Comparison of ENCODE assay signal across 8 cellular contexts in genomic region chr4:120071192-120071795, GRCh38. TPM values are rescaled to one million over a fixed set of nuclear protein-coding genes. Genes with fewer than 3 reads are reported as not detected.
A peak's percentile ranks its signal among the peaks of the same experiment; 100 is the strongest.
DNase-seq lines count a peak whose midpoint lies in the region; ATAC-seq and TF ChIP-seq lines count a peak whose summit lies in the region.

No MANE protein-coding gene starts in this region.

- peaks cover 4% of the 10 kb centered on the region; the same call in 1 of the 2 replicates for H3K9me1 ChIP-seq in IMR-90 (ENCODE audit: insufficient read depth, low read length)

- no peak overlapping the region for H3K14ac ChIP-seq in IMR-90 (replicated peaks; ENCODE audit: low read depth, low read length)

- peak; percentile 75 for TF ChIP-seq CTCF in IMR-90 (conservative IDR thresholded peaks at IDR 0.05; ENCODE audit: low read depth, low read length)
- peak; percentile 86 for TF ChIP-seq CTCF in RWPE2 (IDR thresholded peaks at IDR 0.05; ENCODE audit: poor library complexity, severe bottlenecking)
- TF ChIP-seq CTCF in lung (IDR thresholded peaks at IDR 0.05; ENCODE audit: control extremely low read depth, extremely low read depth): peak; percentile 58
- peak in 5 of 6 experiments; percentile 21 to 73 (median 57) for TF ChIP-seq CTCF in thyroid gland (IDR thresholded peaks at IDR 0.05)

- ATAC-seq in IMR-90 (ENCODE audit: low read depth): no peak; the same call in 1 of the 2 replicates
- ATAC-seq in RWPE2 (ENCODE audit: low read depth): no peak
- ATAC-seq in lung (ENCODE audit: insufficient read depth, low FRiP score): no peak

- H3K27ac ChIP-seq in IMR-90 (ENCODE audit: insufficient read depth, low read length) (no peak overlapping the region), RWPE2 (ENCODE audit: poor library complexity, severe bottlenecking) (no peak overlapping the region), lung (ENCODE audit: low read depth in 1 of 2, low read length in 1 of 2) (no peak overlapping the region), thyroid gland (no peak overlapping the region)

- H4K91ac ChIP-seq in IMR-90 (ENCODE audit: insufficient read depth, low read depth, low read length): no peak overlapping the region

- no peaks in the 10 kb centered on the region for H4K20me1 ChIP-seq in IMR-90 (ENCODE audit: insufficient read depth, low read length)

- no peak overlapping the region for H2BK20ac ChIP-seq in IMR-90 (ENCODE audit: low read depth, low read length)

- no peak overlapping the region for H3K4me2 ChIP-seq in IMR-90 (ENCODE audit: low read depth, low read length)

- no CpG with 5 or more reads among the region's 11 CpGs for WGBS in IMR-90 (ENCODE audit: extremely low coverage in 2 of 2, insufficient read length in 1 of 2), 2 experiments
- WGBS in lung, 2 donors: 56 to 60% methylated on average over 11 of the region's 11 CpGs
- WGBS in thyroid gland, 2 donors: 49 to 73% methylated on average over 11 of the region's 11 CpGs

- H2BK120ac ChIP-seq in IMR-90 (ENCODE audit: low read depth, low read length): no peak overlapping the region

- no peak overlapping the region for H4K8ac ChIP-seq in IMR-90 (ENCODE audit: low read depth in 2 of 2, low read length in 2 of 2)

- H3K36me3 ChIP-seq in IMR-90 (ENCODE audit: control insufficient read depth, insufficient read depth, low read length): no peaks in the 10 kb centered on the region
- H3K36me3 ChIP-seq in RWPE2 (ENCODE audit: low read depth): no peaks in the 10 kb centered on the region
- H3K36me3 ChIP-seq in lung (ENCODE audit: control insufficient read depth in 2 of 2, insufficient read depth in 2 of 2, low read length in 2 of 2): no peaks in the 10 kb centered on the region
- H3K36me3 ChIP-seq in thyroid gland: no peaks in the 10 kb centered on the region

- no peak overlapping the region for H2AK9ac ChIP-seq in IMR-90 (replicated peaks; ENCODE audit: low read depth, low read length, poor library complexity)

- H4K5ac ChIP-seq in IMR-90 (ENCODE audit: low read depth, low read length): no peak overlapping the region

- dilution Hi-C loops in IMR-90 (cut with HindIII; ENCODE audit: low sequenced_read_pairs, unreplicated experiment): no loop called here

- H3K4me1 ChIP-seq in IMR-90 (ENCODE audit: control insufficient read depth, insufficient read depth, low read length) (peaks cover 7% of the 10 kb centered on the region), RWPE2 (ENCODE audit: insufficient read depth, poor library complexity, severe bottlenecking) (peaks cover 21% of the 10 kb centered on the region), lung (ENCODE audit: control insufficient read depth in 2 of 2, insufficient read depth in 2 of 2, low read length in 2 of 2) (peaks cover 2 to 7% of the 10 kb centered on the region in 2 donors), thyroid gland (peaks cover 7 to 11% of the 10 kb centered on the region in 2 donors)

- H3K18ac ChIP-seq in IMR-90 (ENCODE audit: low read depth, low read length): no peak overlapping the region

- H3K56ac ChIP-seq in IMR-90 (ENCODE audit: extremely low read depth, insufficient read depth, low read length): no peak overlapping the region

- H3K9me3 ChIP-seq in IMR-90 (ENCODE audit: control insufficient read depth, insufficient read depth, low read length) (no peaks in the 10 kb centered on the region), RWPE2 (ENCODE audit: severe bottlenecking) (no peaks in the 10 kb centered on the region), lung (ENCODE audit: control insufficient read depth in 2 of 2, insufficient read depth in 1 of 2, low read length in 1 of 2) (no peaks in the 10 kb centered on the region), thyroid gland (no peaks in the 10 kb centered on the region)

- in situ Hi-C loops in IMR-90 (cut with MboI; ENCODE audit: low sequenced_read_pairs): loop anchor here (10.0 kb wide), 1 partner anchor 1024 kb away; no protein-coding TSS in a partner anchor

- H3K27me3 ChIP-seq in IMR-90 (ENCODE audit: control insufficient read depth, insufficient read depth, low read length): no peaks in the 10 kb centered on the region
- H3K27me3 ChIP-seq in RWPE2 (ENCODE audit: insufficient read depth, poor library complexity, severe bottlenecking): no peaks in the 10 kb centered on the region
- H3K27me3 ChIP-seq in lung (ENCODE audit: control insufficient read depth, insufficient read depth): no peaks in the 10 kb centered on the region
- no peaks in the 10 kb centered on the region for H3K27me3 ChIP-seq in thyroid gland

- H2AFZ ChIP-seq in IMR-90 (replicated peaks; ENCODE audit: low read length, poor library complexity): no peak overlapping the region

- CTCF ChIA-PET in IMR-90 (lab: Yijun Ruan, JAX): no interaction called here

- no peak overlapping the region for H2AK5ac ChIP-seq in IMR-90 (ENCODE audit: low read depth, low read length)

- no peak overlapping the region for H3K4ac ChIP-seq in IMR-90 (ENCODE audit: low read depth, low read length)

- peaks cover 5 to 14% of the 10 kb centered on the region in 2 experiments; a peak in 3 of 4 replicates for H3K79me1 ChIP-seq in IMR-90 (ENCODE audit: low read depth in 1 of 2, low read length in 2 of 2)

- intact Hi-C loops in IMR-90 (cut with micrococcal nuclease): loop anchor here (1.0 to 5.0 kb wide), 4 partner anchors 86 to 1025 kb away; no protein-coding TSS in a partner anchor
- intact Hi-C loops in thyroid gland (cut with DNase I): no loop called here

- no TSS peak for BruUV-seq in IMR-90 (replicated peaks; lab: Mats Ljungman, UMichigan)

- H3K4me3 ChIP-seq in IMR-90 (ENCODE audit: insufficient read depth, low read depth, low read length) (no peak overlapping the region), RWPE2 (ENCODE audit: severe bottlenecking) (no peak overlapping the region), lung (no peak overlapping the region), thyroid gland (replicated peaks in 1 of 3) (no peak overlapping the region)

- no peak overlapping the region for H2BK5ac ChIP-seq in IMR-90 (ENCODE audit: low read depth, low read length, poor library complexity, severe bottlenecking)

- TF ChIP-seq RAD21 in IMR-90 (IDR thresholded peaks at IDR 0.05; ENCODE audit: low read length): peak; percentile 75

- TF ChIP-seq POLR2A in IMR-90 (IDR thresholded peaks at IDR 0.05; ENCODE audit: low read depth, low read length) (no peak), thyroid gland (IDR thresholded peaks at IDR 0.05) (no peak)

- no peak overlapping the region for H2BK15ac ChIP-seq in IMR-90 (ENCODE audit: low read depth, low read length)

- no peak overlapping the region for H3K23ac ChIP-seq in IMR-90 (ENCODE audit: low read depth, low read length)

- DNase-seq in activated CD8-positive, alpha-beta memory T cell treated with anti-CD3 and anti-CD28 coated beads for 4 hours (ENCODE audit: low read depth in 2 of 2): peak; percentile 17 to 18
- no peak for DNase-seq in activated CD8-positive, alpha-beta memory T cell treated with anti-CD3 and anti-CD28 coated beads for 24 hours
- DNase-seq in IMR-90: peak; percentile 80
- DNase-seq in RWPE2 (ENCODE audit: low spot score): no peak
- DNase-seq in central memory CD4-positive, alpha-beta T cell: peak; percentile 36
- peak; percentile 36 for DNase-seq in lung (ENCODE audit: low spot score)
- peak in 1 of 2 donors; percentile 45 for DNase-seq in thyroid gland
- DNase-seq in cerebellar nuclear complex (lab: John Stamatoyannopoulos, UW): no peak

- H3K9ac ChIP-seq in IMR-90 (ENCODE audit: low read depth, low read length): no peak overlapping the region

- POLR2A ChIA-PET in IMR-90 (lab: Charles Lee; ENCODE audit: unreplicated experiment): no interaction called here

TF ChIP-seq in IMR-90, 13 proteins besides CTCF, POLR2A, EP300 and RAD21:
- TF ChIP-seq FOS (IDR thresholded peaks at IDR 0.05; ENCODE audit: low read depth, low read length) (no peak), SMC3 (IDR thresholded peaks at IDR 0.05; ENCODE audit: low read depth, low read length) (peak; percentile 57)
TF ChIP-seq in IMR-90: peak in this region for 1.

RNA-seq across cellular contexts. Expression of gene MAD2L1, which starts 4.6 kb away (rescaled TPM):
- total RNA-seq in IMR-90 (2012; rRNA removed) (13.6 and 32.2 TPM in 2 replicates), lung (1 to 10 TPM; 3.1 to 5.9 TPM), thyroid gland (1 to 10 TPM in 3 of 4 donors, under 1 TPM in 1; 0.89 to 7.8 (median 4.0) TPM)
- polyA plus RNA-seq in IMR-90 (2012; rRNA removed) (15.2 and 19.0 TPM in 2 replicates), lung (1 to 10 TPM; 2.3 to 2.4 TPM)
- 1.3 and 2.1 TPM in 2 replicates for polyA plus RNA-seq in IMR-90 (2012; cell fraction: cytosol; rRNA removed)
- polyA plus RNA-seq in IMR-90 (2012; cell fraction: nucleus; rRNA removed; ENCODE audit: low replicate concordance): 0.81 and 3.5 TPM in 2 replicates

Comparison
In these comparisons a context has a peak if more than half of its experiments do, and no peak if none do; other contexts are left out.
1. DNase-seq: peak in activated CD8-positive, alpha-beta memory T cell treated with anti-CD3 and anti-CD28 coated beads for 4 hours (2 of 2), IMR-90 (single experiment), central memory CD4-positive, alpha-beta T cell (single experiment) and lung (single experiment); none in activated CD8-positive, alpha-beta memory T cell treated with anti-CD3 and anti-CD28 coated beads for 24 hours (single experiment), RWPE2 (single experiment) and cerebellar nuclear complex (0 of 2).
2. Peak in every context shown above with its lines, with median percentiles within 50 percentile points of each other: CTCF ChIP-seq.